Comparison of ENCODE assay signal across 8 cellular contexts in genomic region chr19:10858204-10858828, GRCh38. TPM values are rescaled to one million over a fixed set of nuclear protein-coding genes. Genes with fewer than 3 reads are reported as not detected.
A peak's percentile ranks its signal among the peaks of the same experiment; 100 is the strongest.
DNase-seq lines count a peak whose midpoint lies in the region; ATAC-seq and TF ChIP-seq lines count a peak whose summit lies in the region.

No MANE protein-coding gene starts in this region.

- H3K9ac ChIP-seq in OCI-LY3 (ENCODE audit: low read length) = no peak overlapping the region

- H2AFZ ChIP-seq in OCI-LY3 (ENCODE audit: low read depth, low read length) = peak overlapping the region; percentile 74

- 43 to 56% (median 44%) methylated on average over 4 of the region's 4 CpGs for WGBS in psoas muscle, 3 donors

- H3K79me2 ChIP-seq in OCI-LY3 (ENCODE audit: low read length) = no peaks in the 10 kb centered on the region

- no peaks in the 10 kb centered on the region for H4K20me1 ChIP-seq in OCI-LY3 (ENCODE audit: insufficient read depth, low read length)

- DNase-seq in NCI-H748 (lab: John Stamatoyannopoulos, UW; ENCODE audit: unreplicated experiment) (peak; percentile 28), NCI-H748 treated with DMSO at 0.1 percent for 48 hours (lab: John Stamatoyannopoulos, UW) (no peak), dermis blood vessel endothelial cell (peak; percentile 62), psoas muscle (no peak), NOMO-1 treated with dmso at 0.1 percent for 144 hours (lab: John Stamatoyannopoulos, UW; ENCODE audit: unreplicated experiment) (no peak), head of caudate nucleus (no peak), Ammon's horn (ENCODE audit: low spot score) (no peak)

- H3K27me3 ChIP-seq in OCI-LY3 (ENCODE audit: low read depth, low read length) (no peaks in the 10 kb centered on the region), psoas muscle (ENCODE audit: insufficient read depth in 3 of 3, low read length in 2 of 3) (no peaks in the 10 kb centered on the region)

- no peak overlapping the region for H3K27ac ChIP-seq in OCI-LY3 (ENCODE audit: low read length)
- no peak overlapping the region for H3K27ac ChIP-seq in psoas muscle

- peak overlapping the region; percentile 5; the same call in 1 of the 2 replicates for H3K4me2 ChIP-seq in OCI-LY3 (ENCODE audit: low read length)

- H3K36me3 ChIP-seq in OCI-LY3 (replicated peaks; ENCODE audit: low read depth, low read length) = no peaks in the 10 kb centered on the region
- H3K36me3 ChIP-seq in psoas muscle (ENCODE audit: insufficient read depth in 1 of 2, low read depth in 1 of 2) = no peaks in the 10 kb centered on the region

- no peaks in the 10 kb centered on the region for H3K9me3 ChIP-seq in OCI-LY3 (ENCODE audit: insufficient read depth, low read length)
- no peaks in the 10 kb centered on the region for H3K9me3 ChIP-seq in psoas muscle

- TF ChIP-seq CTCF in OCI-LY3 (IDR thresholded peaks at IDR 0.05; ENCODE audit: low read depth, low read length) (peak; percentile 97), psoas muscle (IDR thresholded peaks at IDR 0.05) (peak; percentile 43)

- H3K4me3 ChIP-seq in OCI-LY3 (ENCODE audit: low read length) (no peak overlapping the region), psoas muscle (no peak overlapping the region)

- intact Hi-C loops in psoas muscle (cut with DNase I) = no loop called here
- intact Hi-C loops in head of caudate nucleus (cut with DNase I) = no loop called here

- H3K4me1 ChIP-seq in OCI-LY3 (ENCODE audit: low read length) = no peaks in the 10 kb centered on the region
- H3K4me1 ChIP-seq in psoas muscle = no peaks in the 10 kb centered on the region

- ATAC-seq in psoas muscle = no peak

RNA-seq across cellular contexts. Expression of gene C19orf38, which starts 10.1 kb away (rescaled TPM):
- total RNA-seq in dermis blood vessel endothelial cell = not detected in 2 replicates
- 1 to 10 TPM in 3 of 4 donors, under 1 TPM in 1; 0.30 to 1.8 (median 1.4) TPM for total RNA-seq in psoas muscle
- polyA plus RNA-seq in psoas muscle = 1 to 10 TPM; 1.0 to 2.9 (median 1.3) TPM

RNA-seq across cellular contexts. Expression of gene CARM1, which starts 13.0 kb away (rescaled TPM):
- 19.2 and 46.4 TPM in 2 replicates for total RNA-seq in dermis blood vessel endothelial cell
- total RNA-seq in psoas muscle = 100 to 1,000 TPM in 2 of 4 donors, 10 to 100 TPM in 2; 59.1 to 105 (median 88.6) TPM
- 100 to 1,000 TPM in 1 of 3 donors, 10 to 100 TPM in 2; 61.1 to 110 (median 94.7) TPM for polyA plus RNA-seq in psoas muscle

RNA-seq across cellular contexts. Expression of gene TMED1, which starts 22.3 kb away (rescaled TPM):
- total RNA-seq in dermis blood vessel endothelial cell = 43.1 and 60.6 TPM in 2 replicates
- 10 to 100 TPM; 30.1 to 37.5 (median 34.2) TPM for total RNA-seq in psoas muscle
- 10 to 100 TPM; 54.4 to 79.3 (median 57.6) TPM for polyA plus RNA-seq in psoas muscle

Comparison
In these comparisons a context has a peak if more than half of its experiments do, and no peak if none do; other contexts are left out.
1. DNase-seq: peak in NCI-H748 (single experiment) and dermis blood vessel endothelial cell (single experiment); none in NCI-H748 treated with DMSO at 0.1 percent for 48 hours (single experiment), psoas muscle (0 of 2), NOMO-1 treated with dmso at 0.1 percent for 144 hours (single experiment), head of caudate nucleus (0 of 42) and Ammon's horn (single experiment).